2 cellular contexts compared by ENCODE assay signal in the genomic region with DNA sequence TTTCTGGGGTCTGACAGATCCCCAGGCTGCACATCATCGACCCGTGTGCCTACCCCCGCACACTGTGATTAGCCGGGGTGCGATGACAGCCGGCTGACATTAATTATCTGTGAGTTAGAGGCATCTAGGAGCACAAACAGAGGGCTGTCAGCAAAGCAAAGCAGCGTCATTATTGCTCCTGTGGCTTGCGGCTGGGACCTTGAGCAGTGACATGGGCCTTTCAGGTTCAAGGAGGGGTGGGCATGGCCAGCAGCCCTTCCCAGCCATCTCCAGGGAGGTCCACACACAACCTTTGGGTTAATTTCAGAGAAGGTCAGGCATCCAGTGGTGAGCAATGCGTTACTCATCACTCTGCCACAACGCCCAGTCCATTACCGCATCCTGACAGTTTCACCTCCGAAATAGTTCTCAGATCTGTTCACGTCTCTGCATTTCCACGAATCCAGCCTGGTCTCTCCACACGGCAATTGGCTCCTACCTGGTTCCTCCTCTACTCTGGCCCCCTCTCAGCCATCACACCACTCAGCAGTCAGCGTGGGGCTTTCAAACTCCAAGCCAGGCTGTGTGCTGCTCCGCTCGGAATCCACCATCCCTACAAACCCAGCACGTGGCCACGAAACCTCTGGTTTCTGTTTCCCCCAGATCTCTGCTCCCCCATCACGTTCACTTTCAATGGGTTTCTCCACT.
TF ChIP-seq lines count a peak whose summit lies in the region.

No MANE protein-coding gene starts in this region.

TF ChIP-seq in HepG2, 621 proteins besides CTCF, POLR2A, EP300 and RAD21:
- TF ChIP-seq, protein P1, sequence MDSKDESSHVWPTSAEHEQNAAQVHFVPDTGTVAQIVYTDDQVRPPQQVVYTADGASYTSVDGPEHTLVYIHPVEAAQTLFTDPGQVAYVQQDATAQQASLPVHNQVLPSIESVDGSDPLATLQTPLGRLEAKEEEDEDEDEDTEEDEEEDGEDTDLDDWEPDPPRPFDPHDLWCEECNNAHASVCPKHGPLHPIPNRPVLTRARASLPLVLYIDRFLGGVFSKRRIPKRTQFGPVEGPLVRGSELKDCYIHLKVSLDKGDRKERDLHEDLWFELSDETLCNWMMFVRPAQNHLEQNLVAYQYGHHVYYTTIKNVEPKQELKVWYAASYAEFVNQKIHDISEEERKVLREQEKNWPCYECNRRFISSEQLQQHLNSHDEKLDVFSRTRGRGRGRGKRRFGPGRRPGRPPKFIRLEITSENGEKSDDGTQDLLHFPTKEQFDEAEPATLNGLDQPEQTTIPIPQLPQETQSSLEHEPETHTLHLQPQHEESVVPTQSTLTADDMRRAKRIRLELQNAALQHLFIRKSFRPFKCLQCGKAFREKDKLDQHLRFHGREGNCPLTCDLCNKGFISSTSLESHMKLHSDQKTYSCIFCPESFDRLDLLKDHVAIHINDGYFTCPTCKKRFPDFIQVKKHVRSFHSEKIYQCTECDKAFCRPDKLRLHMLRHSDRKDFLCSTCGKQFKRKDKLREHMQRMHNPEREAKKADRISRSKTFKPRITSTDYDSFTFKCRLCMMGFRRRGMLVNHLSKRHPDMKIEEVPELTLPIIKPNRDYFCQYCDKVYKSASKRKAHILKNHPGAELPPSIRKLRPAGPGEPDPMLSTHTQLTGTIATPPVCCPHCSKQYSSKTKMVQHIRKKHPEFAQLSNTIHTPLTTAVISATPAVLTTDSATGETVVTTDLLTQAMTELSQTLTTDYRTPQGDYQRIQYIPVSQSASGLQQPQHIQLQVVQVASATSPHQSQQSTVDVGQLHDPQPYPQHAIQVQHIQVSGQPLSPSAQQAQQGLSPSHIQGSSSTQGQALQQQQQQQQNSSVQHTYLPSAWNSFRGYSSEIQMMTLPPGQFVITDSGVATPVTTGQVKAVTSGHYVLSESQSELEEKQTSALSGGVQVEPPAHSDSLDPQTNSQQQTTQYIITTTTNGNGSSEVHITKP (CRISPR knock-in tag; IDR thresholded peaks at IDR 0.05; ENCODE audit: low read depth), result no peak
- TF ChIP-seq ARNT (IDR thresholded peaks at IDR 0.05) (no peak), MIER3 (CRISPR knock-in tag; IDR thresholded peaks at IDR 0.05; ENCODE audit: borderline replicate concordance) (no peak), RFX3 (CRISPR knock-in tag; IDR thresholded peaks at IDR 0.05) (no peak)

TF ChIP-seq in H1, 55 proteins besides CTCF, POLR2A, EP300 and RAD21:
- TF ChIP-seq CBX8 (IDR thresholded peaks at IDR 0.05; ENCODE audit: borderline replicate concordance, low read depth, low read length), result no peak
- no peak for TF ChIP-seq CHD1 (IDR thresholded peaks at IDR 0.05; ENCODE audit: low read depth, low read length)
